ENCODE assay signal across 15 cellular contexts in the genomic region with DNA sequence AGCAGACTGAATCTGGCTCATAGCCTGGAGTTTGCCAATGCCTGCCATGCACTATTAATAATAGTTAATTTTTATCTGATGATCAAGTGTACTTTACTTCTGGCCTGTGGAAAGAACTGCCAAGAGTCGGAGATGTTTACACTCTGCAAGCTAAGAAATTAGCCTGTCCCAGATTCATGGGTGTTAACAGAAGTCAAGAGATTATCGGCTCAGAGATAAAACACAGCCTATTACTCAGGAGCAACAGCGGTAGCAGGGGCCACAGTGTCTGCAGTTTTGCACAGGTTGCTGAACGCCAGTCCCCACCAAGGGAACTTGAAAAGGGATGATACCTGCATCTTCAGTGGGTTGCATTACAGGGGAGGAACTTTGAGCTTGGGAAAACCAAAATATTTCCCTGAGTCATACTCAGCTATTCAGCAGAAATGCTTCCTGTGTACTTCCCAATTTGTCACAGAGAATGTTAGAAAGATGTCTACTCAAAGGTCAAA. TPM values are rescaled to one million over a fixed set of nuclear protein-coding genes. Genes with fewer than 3 reads are reported as not detected.
DNase-seq lines count a peak whose midpoint lies in the region; ATAC-seq and TF ChIP-seq lines count a peak whose summit lies in the region.
"Had no signal": no experiment of that assay in that cellular context is flagged by ENCODE, and none has a peak within 500 bp of the region (broad histone marks: within the 10 kb centered on the region; RNA-seq: fewer than 3 reads in every experiment).

No MANE protein-coding gene starts in this region.

- peaks cover 10 to 19% (median 16%) of the 10 kb centered on the region in 3 donors for H3K27me3 Mint-ChIP-seq in immature natural killer cell (ENCODE audit: low read depth in 3 of 3)
- H3K27me3 Mint-ChIP-seq: activated CD4-positive, alpha-beta memory T cell treated with anti-CD3 and anti-CD28 coated beads, Interleukin-2, amount 10 ng/mL, durations not matched to agents 7 days and 5 days; activated naive CD8-positive, alpha-beta T cell treated with anti-CD3 and anti-CD28 coated beads for 36 hours had no signal

- H3K4me1 ChIP-seq in sigmoid colon: peaks cover 0 to 58% (median 47%) of the 10 kb centered on the region in 4 donors

- H3K27ac ChIP-seq in VCaP: peak overlapping the region; percentile 92
- peak overlapping the region; percentile 78 to 96 (median 82) for H3K27ac ChIP-seq in sigmoid colon
- H3K27ac ChIP-seq: foreskin keratinocyte, KMS-11 had no signal

- H3K4me1 Mint-ChIP-seq in immature natural killer cell: peaks cover 23 to 24% of the 10 kb centered on the region in 2 donors

- H3K27me3 ChIP-seq in sigmoid colon: no peaks in the 10 kb centered on the region
- H3K27me3 ChIP-seq: foreskin keratinocyte had no signal

- no peak for ATAC-seq in HG03521 (IDR thresholded peaks at IDR 0.05; ENCODE audit: unreplicated experiment)
- ATAC-seq: foreskin keratinocyte had no signal

- no peaks in the 10 kb centered on the region for H3K9me3 Mint-ChIP-seq in immature natural killer cell
- H3K9me3 Mint-ChIP-seq: activated CD4-positive, alpha-beta memory T cell treated with anti-CD3 and anti-CD28 coated beads, Interleukin-2, amount 10 ng/mL, durations not matched to agents 7 days and 5 days; activated naive CD8-positive, alpha-beta T cell treated with anti-CD3 and anti-CD28 coated beads for 36 hours had no signal

- H3K4me3 ChIP-seq in fibroblast of villous mesenchyme (ENCODE audit: low read depth, low read length) (peak overlapping the region; percentile 25), sigmoid colon (peak overlapping the region in 2 of 4 donors; percentile 19 to 20)

- intact Hi-C loops in sigmoid colon (cut with DNase I): no loop called here

- TF ChIP-seq CTCF in VCaP (conservative IDR thresholded peaks at IDR 0.05) (no peak), fibroblast of villous mesenchyme (IDR thresholded peaks at IDR 0.05; ENCODE audit: insufficient read depth, low read depth, low read length) (no peak), sigmoid colon (IDR thresholded peaks at IDR 0.05) (no peak)

- H3K36me3 Mint-ChIP-seq in immature natural killer cell: no peaks in the 10 kb centered on the region

- H3K9me3 ChIP-seq in sigmoid colon: no peaks in the 10 kb centered on the region

- 76 to 87% methylated on average over 4 of the region's 4 CpGs for WGBS in sigmoid colon, 2 donors

- H3K4me3 Mint-ChIP-seq in immature natural killer cell: no peak overlapping the region
- H3K4me3 Mint-ChIP-seq: activated CD4-positive, alpha-beta memory T cell treated with anti-CD3 and anti-CD28 coated beads, Interleukin-2, amount 10 ng/mL, durations not matched to agents 7 days and 5 days; activated naive CD8-positive, alpha-beta T cell treated with anti-CD3 and anti-CD28 coated beads for 36 hours had no signal

- H3K36me3 ChIP-seq in sigmoid colon: no peaks in the 10 kb centered on the region

- TF ChIP-seq EP300 in sigmoid colon (IDR thresholded peaks at IDR 0.05): no peak

- DNase-seq in CD1c-positive myeloid dendritic cell (ENCODE audit: extremely low spot score): peak; percentile 28
- DNase-seq in fibroblast of villous mesenchyme (ENCODE audit: low read depth): peak; percentile 84
- DNase-seq in sigmoid colon: no peak
- no peak for DNase-seq in immature natural killer cell
- DNase-seq in activated T-cell treated with anti-CD3 and anti-CD28 coated beads, Interleukin-2, amount 50 U/mL, for 1 hour: no peak
- no peak for DNase-seq in islet precursor cell
- DNase-seq: activated naive CD8-positive, alpha-beta T cell treated with anti-CD3 and anti-CD28 coated beads for 36 hours; DND-41; NCI-H510A; SW 1271 had no signal

- H3K27ac Mint-ChIP-seq in immature natural killer cell: no peak overlapping the region
- H3K27ac Mint-ChIP-seq: activated CD4-positive, alpha-beta memory T cell treated with anti-CD3 and anti-CD28 coated beads, Interleukin-2, amount 10 ng/mL, durations not matched to agents 7 days and 5 days; activated naive CD8-positive, alpha-beta T cell treated with anti-CD3 and anti-CD28 coated beads for 36 hours had no signal

- TF ChIP-seq POLR2A in sigmoid colon (IDR thresholded peaks at IDR 0.05): no peak

RNA-seq across cellular contexts. Expression of a gene that starts 4.3 kb away (rescaled TPM):
- 47.7 and 66.5 TPM in 2 replicates for total RNA-seq in fibroblast of villous mesenchyme
- total RNA-seq in sigmoid colon: 100 to 1,000 TPM in 1 of 4 donors, 10 to 100 TPM in 3; 35.7 to 104 (median 77.1) TPM
- 100 to 1,000 TPM in 2 of 3 donors, 10 to 100 TPM in 1; 47.4 to 114 (median 111) TPM for polyA plus RNA-seq in sigmoid colon
- polyA plus RNA-seq in immature natural killer cell: 10 to 100 TPM; 31.0 to 66.1 (median 52.2) TPM

RNA-seq across cellular contexts. Expression of a gene that starts 34.5 kb away (rescaled TPM):
- total RNA-seq in fibroblast of villous mesenchyme: 42.7 and 48.3 TPM in 2 replicates
- total RNA-seq in sigmoid colon: 10 to 100 TPM; 20.5 to 28.4 (median 23.9) TPM
- 10 to 100 TPM; 10.4 to 18.4 (median 10.8) TPM for polyA plus RNA-seq in sigmoid colon
- 10 to 100 TPM; 26.6 to 43.2 (median 41.6) TPM for polyA plus RNA-seq in immature natural killer cell

RNA-seq across cellular contexts. Expression of a gene that starts 51.5 kb away (rescaled TPM):
- total RNA-seq in fibroblast of villous mesenchyme (1,279 and 1,357 TPM in 2 replicates), sigmoid colon (1,000 to 10,000 TPM; 4,404 to 6,289 (median 5,620) TPM)
- polyA plus RNA-seq in sigmoid colon (1,000 to 10,000 TPM; 1,874 to 3,184 (median 2,304) TPM), immature natural killer cell (1,000 to 10,000 TPM in 1 of 3 donors, 100 to 1,000 TPM in 2; 479 to 1,432 (median 642) TPM)

Comparison
In these comparisons a context has a peak if more than half of its experiments do, and no peak if none do; other contexts are left out.
1. DNase-seq: peak in CD1c-positive myeloid dendritic cell (single experiment) and fibroblast of villous mesenchyme (single experiment); none in sigmoid colon (single experiment), immature natural killer cell (0 of 3), activated T-cell treated with anti-CD3 and anti-CD28 coated beads, Interleukin-2, amount 50 U/mL, for 1 hour (single experiment) and islet precursor cell (single experiment).